1 cellular context compared by ENCODE assay signal in genomic region chr22:42711281-42711731, GRCh38.
A peak's percentile ranks its signal among the peaks of the same experiment; 100 is the strongest.
TF ChIP-seq lines count a peak whose summit lies in the region.

No MANE protein-coding gene starts in this region.

TF ChIP-seq in HepG2, 621 proteins besides CTCF, POLR2A, EP300 and RAD21:
- 0 out of 2 replicates have a peak, but pooled peaks have one; percentile 23 for TF ChIP-seq BCL6 (CRISPR knock-in tag; IDR thresholded peaks at IDR 0.05)
- TF ChIP-seq THAP11 (CRISPR knock-in tag; IDR thresholded peaks at IDR 0.05) = no peak
- TF ChIP-seq ZNF792 (CRISPR knock-in tag; IDR thresholded peaks at IDR 0.05) = no peak
- TF ChIP-seq HMGXB3 (CRISPR knock-in tag; IDR thresholded peaks at IDR 0.05; ENCODE audit: borderline replicate concordance) = no peak
- no peak for TF ChIP-seq RFXAP (CRISPR knock-in tag; IDR thresholded peaks at IDR 0.05; ENCODE audit: borderline replicate concordance)
- no peak for TF ChIP-seq BRD4 (CRISPR knock-in tag; IDR thresholded peaks at IDR 0.05)
- no peak for TF ChIP-seq ZC3H4 (CRISPR knock-in tag; IDR thresholded peaks at IDR 0.05; ENCODE audit: borderline replicate concordance)
